Comparison of ENCODE assay signal across 18 cellular contexts in the genomic region with DNA sequence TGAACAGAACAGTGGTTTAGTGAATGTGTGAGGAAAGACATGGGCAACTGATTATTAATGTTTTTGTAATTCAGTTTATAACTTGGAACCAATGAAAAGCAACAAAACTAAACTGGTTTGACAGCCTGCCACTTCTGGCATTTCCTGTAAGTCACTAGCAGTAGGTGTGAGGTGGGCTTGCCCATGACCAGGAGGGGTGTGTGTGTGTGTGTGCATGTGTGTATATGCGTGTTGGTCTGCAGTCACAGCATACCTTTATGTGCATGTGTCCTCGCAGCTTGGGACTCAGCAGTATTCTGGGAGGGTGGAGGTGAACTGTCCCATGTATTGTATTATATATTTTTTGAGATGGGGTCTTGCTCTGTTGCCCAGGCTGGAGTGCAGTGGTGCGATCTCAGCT. TPM values are rescaled to one million over a fixed set of nuclear protein-coding genes. Genes with fewer than 3 reads are reported as not detected.
DNase-seq lines count a peak whose midpoint lies in the region; ATAC-seq, FAIRE-seq and TF ChIP-seq lines count a peak whose summit lies in the region.
"Had no signal": no experiment of that assay in that cellular context is flagged by ENCODE, and none has a peak within 500 bp of the region (broad histone marks: within the 10 kb centered on the region; RNA-seq: fewer than 3 reads in every experiment).

No MANE protein-coding gene starts in this region.

- no peak overlapping the region for H2AFZ ChIP-seq in neural progenitor cell (replicated peaks)

- H3K36me3 ChIP-seq in bronchial epithelial cell (ENCODE audit: control insufficient read depth, insufficient read depth, low read length) (peaks cover 16% of the 10 kb centered on the region), neural progenitor cell (no peaks in the 10 kb centered on the region)

- peaks cover 29% of the 10 kb centered on the region for H3K4me1 Mint-ChIP-seq in T-helper 1 cell treated with Interleukin-12 subunit alpha and Interleukin-12 subunit beta and Interleukin-4 antibody, amounts not matched to agents 30 μg/mL and 1 μg/mL, for 36 hours (ENCODE audit: low read depth)
- H3K4me1 Mint-ChIP-seq in natural killer cell: peaks cover 25 to 28% of the 10 kb centered on the region in 2 donors
- peaks cover 21 to 25% of the 10 kb centered on the region in 2 donors for H3K4me1 Mint-ChIP-seq in natural killer cell treated with Interleukin-12 subunit alpha and Interleukin-12 subunit beta and Interleukin-15 and Interleukin-18, amount 100 ng/mL, for 72 hours (ENCODE audit: low read depth in 2 of 2)
- peaks cover 6 to 11% of the 10 kb centered on the region in 2 donors for H3K4me1 Mint-ChIP-seq in stimulated activated naive B cell treated with anti-CD40 and anti-IgM and Interleukin-4, amounts not matched to agents 10 μg/mL and 1 μg/mL and 100 μg/mL, for 72 hours
- H3K4me1 Mint-ChIP-seq in neural progenitor cell: no peaks in the 10 kb centered on the region

- H3K4me3 Mint-ChIP-seq in T-helper 1 cell treated with Interleukin-12 subunit alpha and Interleukin-12 subunit beta and Interleukin-4 antibody, amounts not matched to agents 30 μg/mL and 1 μg/mL, for 36 hours: no peak overlapping the region
- no peak overlapping the region for H3K4me3 Mint-ChIP-seq in natural killer cell
- H3K4me3 Mint-ChIP-seq in natural killer cell treated with Interleukin-12 subunit alpha and Interleukin-12 subunit beta and Interleukin-15 and Interleukin-18, amount 100 ng/mL, for 72 hours: no peak overlapping the region
- H3K4me3 Mint-ChIP-seq in stimulated activated naive B cell treated with anti-CD40 and anti-IgM and Interleukin-4, amounts not matched to agents 10 μg/mL and 1 μg/mL and 100 μg/mL, for 72 hours: no peak overlapping the region
- no peak overlapping the region for H3K4me3 Mint-ChIP-seq in neural progenitor cell

- no peaks in the 10 kb centered on the region for H3K79me2 ChIP-seq in neural progenitor cell (ENCODE audit: low read depth)

- H3K27ac ChIP-seq in neural progenitor cell: no peak overlapping the region
- H3K27ac ChIP-seq: 22Rv1, BLaER1 had no signal

- peak in 1 of 3 donors; percentile 11 for ATAC-seq in natural killer cell
- no peak for ATAC-seq in natural killer cell treated with Interleukin-12 subunit alpha and Interleukin-12 subunit beta and Interleukin-15 and Interleukin-18, amount 100 ng/mL, for 72 hours
- ATAC-seq in stimulated activated naive B cell treated with anti-CD40 and anti-IgM and Interleukin-4, amounts not matched to agents 10 μg/mL and 1 μg/mL and 100 μg/mL, for 72 hours (replicated peaks): no peak

- no peaks in the 10 kb centered on the region for H3K4me1 ChIP-seq in neural progenitor cell

- no peaks in the 10 kb centered on the region for H3K9me3 ChIP-seq in neural progenitor cell (ENCODE audit: low read depth)
- H3K9me3 ChIP-seq: BLaER1, HAP-1 had no signal

- H3K36me3 Mint-ChIP-seq in T-helper 1 cell treated with Interleukin-12 subunit alpha and Interleukin-12 subunit beta and Interleukin-4 antibody, amounts not matched to agents 30 μg/mL and 1 μg/mL, for 36 hours (ENCODE audit: low read depth): peaks cover 62% of the 10 kb centered on the region
- H3K36me3 Mint-ChIP-seq in natural killer cell (peaks cover 20% of the 10 kb centered on the region), neural progenitor cell (peaks cover 46% of the 10 kb centered on the region)
- peaks cover 50% of the 10 kb centered on the region for H3K36me3 Mint-ChIP-seq in natural killer cell treated with Interleukin-12 subunit alpha and Interleukin-12 subunit beta and Interleukin-15 and Interleukin-18, amount 100 ng/mL, for 72 hours
- H3K36me3 Mint-ChIP-seq in stimulated activated naive B cell treated with anti-CD40 and anti-IgM and Interleukin-4, amounts not matched to agents 10 μg/mL and 1 μg/mL and 100 μg/mL, for 72 hours: peaks cover 53 to 73% of the 10 kb centered on the region in 2 donors

- H4K20me1 ChIP-seq in neural progenitor cell (ENCODE audit: low read depth): no peaks in the 10 kb centered on the region
- H4K20me1 ChIP-seq: BLaER1 had no signal

- TF ChIP-seq CTCF in natural killer cell (IDR thresholded peaks at IDR 0.05): no peak
- TF ChIP-seq CTCF in bronchial epithelial cell (IDR thresholded peaks at IDR 0.05; ENCODE audit: insufficient read depth, low read length, severe bottlenecking): no peak
- no peak for TF ChIP-seq CTCF in neural progenitor cell (IDR thresholded peaks at IDR 0.05)

- no peak for FAIRE-seq in bronchial epithelial cell (lab: Jason Lieb, UNC)
- FAIRE-seq: GM18507 had no signal

- H3K9me3 Mint-ChIP-seq in T-helper 1 cell treated with Interleukin-12 subunit alpha and Interleukin-12 subunit beta and Interleukin-4 antibody, amounts not matched to agents 30 μg/mL and 1 μg/mL, for 36 hours: no peaks in the 10 kb centered on the region
- H3K9me3 Mint-ChIP-seq in natural killer cell: no peaks in the 10 kb centered on the region
- no peaks in the 10 kb centered on the region for H3K9me3 Mint-ChIP-seq in natural killer cell treated with Interleukin-12 subunit alpha and Interleukin-12 subunit beta and Interleukin-15 and Interleukin-18, amount 100 ng/mL, for 72 hours
- H3K9me3 Mint-ChIP-seq in stimulated activated naive B cell treated with anti-CD40 and anti-IgM and Interleukin-4, amounts not matched to agents 10 μg/mL and 1 μg/mL and 100 μg/mL, for 72 hours: no peaks in the 10 kb centered on the region
- H3K9me3 Mint-ChIP-seq in neural progenitor cell: no peaks in the 10 kb centered on the region

- H3F3A ChIP-seq in neural progenitor cell (ENCODE audit: low read depth): no peaks in the 10 kb centered on the region

- H3K4me3 ChIP-seq in bronchial epithelial cell (ENCODE audit: low read depth, low read length) (no peak overlapping the region), neural progenitor cell (no peak overlapping the region)
- H3K4me3 ChIP-seq: BLaER1, HAP-1 had no signal

- peak overlapping the region; percentile 50 for H3K27ac Mint-ChIP-seq in T-helper 1 cell treated with Interleukin-12 subunit alpha and Interleukin-12 subunit beta and Interleukin-4 antibody, amounts not matched to agents 30 μg/mL and 1 μg/mL, for 36 hours
- H3K27ac Mint-ChIP-seq in natural killer cell: peak overlapping the region; percentile 55 to 67
- peak overlapping the region in 1 of 2 donors; percentile 29 for H3K27ac Mint-ChIP-seq in natural killer cell treated with Interleukin-12 subunit alpha and Interleukin-12 subunit beta and Interleukin-15 and Interleukin-18, amount 100 ng/mL, for 72 hours
- H3K27ac Mint-ChIP-seq in stimulated activated naive B cell treated with anti-CD40 and anti-IgM and Interleukin-4, amounts not matched to agents 10 μg/mL and 1 μg/mL and 100 μg/mL, for 72 hours: peak overlapping the region; percentile 20
- H3K27ac Mint-ChIP-seq in neural progenitor cell: no peak overlapping the region

- H3K27me3 ChIP-seq in bronchial epithelial cell (ENCODE audit: control insufficient read depth, insufficient read depth, low read length) (no peaks in the 10 kb centered on the region), neural progenitor cell (no peaks in the 10 kb centered on the region)
- H3K27me3 ChIP-seq: BLaER1 had no signal

- H3K9ac ChIP-seq in neural progenitor cell: no peak overlapping the region
- H3K9ac ChIP-seq: BLaER1 had no signal

- H3K4me2 ChIP-seq in neural progenitor cell: no peak overlapping the region
- H3K4me2 ChIP-seq: BLaER1 had no signal

- DNase-seq in T-helper 1 cell: no peak
- DNase-seq in natural killer cell: no peak
- DNase-seq in natural killer cell treated with Interleukin-12 subunit alpha and Interleukin-12 subunit beta and Interleukin-15 and Interleukin-18, amount 100 ng/mL, for 72 hours (ENCODE audit: low spot score): no peak
- DNase-seq in bronchial epithelial cell (ENCODE audit: low read depth): peak; percentile 21
- DNase-seq in stimulated activated naive B cell treated with anti-CD40 and anti-IgM and Interleukin-4, amounts not matched to agents 10 μg/mL and 1 μg/mL and 100 μg/mL, for 72 hours: no peak
- DNase-seq in DMS79 treated with DMSO at 0.1 percent for 48 hours (lab: John Stamatoyannopoulos, UW): no peak
- no peak for DNase-seq in neural progenitor cell (ENCODE audit: low spot score)
- DNase-seq: DMS153, KBM-7, NCI-H1048, NCI-H2107, NCI-H345, SHP77 had no signal

- intact Hi-C loops in natural killer cell (cut with micrococcal nuclease): no loop called here

- no peaks in the 10 kb centered on the region for H3K27me3 Mint-ChIP-seq in T-helper 1 cell treated with Interleukin-12 subunit alpha and Interleukin-12 subunit beta and Interleukin-4 antibody, amounts not matched to agents 30 μg/mL and 1 μg/mL, for 36 hours (ENCODE audit: low read depth)
- H3K27me3 Mint-ChIP-seq in natural killer cell (ENCODE audit: low read depth in 2 of 2) (no peaks in the 10 kb centered on the region), neural progenitor cell (ENCODE audit: insufficient read depth, low read depth) (peaks cover 2% of the 10 kb centered on the region)
- no peaks in the 10 kb centered on the region for H3K27me3 Mint-ChIP-seq in natural killer cell treated with Interleukin-12 subunit alpha and Interleukin-12 subunit beta and Interleukin-15 and Interleukin-18, amount 100 ng/mL, for 72 hours
- no peaks in the 10 kb centered on the region for H3K27me3 Mint-ChIP-seq in stimulated activated naive B cell treated with anti-CD40 and anti-IgM and Interleukin-4, amounts not matched to agents 10 μg/mL and 1 μg/mL and 100 μg/mL, for 72 hours

RNA-seq across cellular contexts. Expression of gene OTULIN, which starts 32.3 kb away (rescaled TPM):
- total RNA-seq in natural killer cell (100 to 1,000 TPM in 2 of 3 donors, 10 to 100 TPM in 1; 96.5 to 166 (median 102) TPM), bronchial epithelial cell (19.6 and 36.6 TPM in 2 replicates), neural progenitor cell (ENCODE audit: low replicate concordance) (23.1 and 32.9 TPM in 2 replicates)
- total RNA-seq in natural killer cell treated with Interleukin-12 subunit alpha and Interleukin-12 subunit beta and Interleukin-15 and Interleukin-18, amount 100 ng/mL, for 72 hours: 100 to 1,000 TPM; 111 to 135 TPM
